Comparison of ENCODE assay signal across 22 cellular contexts in genomic region chr5:180644825-180645608, GRCh38. TPM values are rescaled to one million over a fixed set of nuclear protein-coding genes. Genes with fewer than 3 reads are reported as not detected.
A peak's percentile ranks its signal among the peaks of the same experiment; 100 is the strongest.
DNase-seq lines count a peak whose midpoint lies in the region; ATAC-seq and TF ChIP-seq lines count a peak whose summit lies in the region.
"Had no signal": no experiment of that assay in that cellular context is flagged by ENCODE, and none has a peak within 500 bp of the region (broad histone marks: within the 10 kb centered on the region; RNA-seq: fewer than 3 reads in every experiment).

No MANE protein-coding gene starts in this region.

- DNase-seq in GM13977 (ENCODE audit: low spot score) = peak; percentile 21
- peak; percentile 69 for DNase-seq in coronary artery (ENCODE audit: low spot score)
- peak; percentile 3 for DNase-seq in hepatocyte (ENCODE audit: low spot score)
- peak; percentile 42 for DNase-seq in sciatic nerve (ENCODE audit: low spot score)
- no peak for DNase-seq in MV-4-11 (lab: John Stamatoyannopoulos, UW)
- no peak for DNase-seq in GM19238 (ENCODE audit: insufficient read length, low spot score)
- DNase-seq in neural progenitor cell (ENCODE audit: low spot score) = no peak
- DNase-seq: activated CD4-positive, alpha-beta T cell treated with anti-CD3 and anti-CD28 coated beads for 1 hour; activated CD8-positive, alpha-beta memory T cell treated with anti-CD3 and anti-CD28 coated beads, Interleukin-2, amount 50 U/mL, for 4 hours; brain microvascular endothelial cell; effector CD4-positive, alpha-beta T cell; Karpas-422; NCI-H2171 treated with DMSO at 0.1 percent for 48 hours; NK-92 treated with Interleukin-12 subunit alpha and Interleukin-12 subunit beta, amount 100 ng/mL, for 24 hours; SHP77; T-helper 17 cell had no signal

- H3K79me2 ChIP-seq in hepatocyte = no peaks in the 10 kb centered on the region
- no peaks in the 10 kb centered on the region for H3K79me2 ChIP-seq in neural progenitor cell (ENCODE audit: low read depth)

- intact Hi-C loops in sciatic nerve (cut with DNase I) = no loop called here

- H3F3A ChIP-seq in neural progenitor cell (ENCODE audit: low read depth) = no peaks in the 10 kb centered on the region

- H3K27me3 Mint-ChIP-seq in neural progenitor cell (ENCODE audit: insufficient read depth, low read depth) = peaks cover 35% of the 10 kb centered on the region

- H3K27ac ChIP-seq in coronary artery = peak overlapping the region in 1 of 2 donors; percentile 22
- no peak overlapping the region for H3K27ac ChIP-seq in hepatocyte
- H3K27ac ChIP-seq in neural progenitor cell = no peak overlapping the region
- H3K27ac ChIP-seq: brain microvascular endothelial cell had no signal

- no peak overlapping the region for H3K9ac ChIP-seq in neural progenitor cell

- no peak overlapping the region for H3K4me3 ChIP-seq in coronary artery
- H3K4me3 ChIP-seq in hepatocyte = no peak overlapping the region
- no peak overlapping the region for H3K4me3 ChIP-seq in neural progenitor cell
- H3K4me3 ChIP-seq: GM23338 had no signal

- in situ Hi-C loops in GM13977 (cut with MboI; ENCODE audit: low pct_unique_long_range_greater_than_20kb, low sequenced_read_pairs, unreplicated experiment) = no loop called here

- H3K4me2 ChIP-seq in hepatocyte = no peak overlapping the region
- no peak overlapping the region for H3K4me2 ChIP-seq in neural progenitor cell
- H3K4me2 ChIP-seq: GM23338 had no signal

- H3K9me3 ChIP-seq in hepatocyte (ENCODE audit: low read depth) (no peaks in the 10 kb centered on the region), neural progenitor cell (ENCODE audit: low read depth) (no peaks in the 10 kb centered on the region)

- WGBS in hepatocyte (ENCODE audit: low lambda C conversion rate, missing lambda C conversion rate) = 93% methylated on average over 32 of the region's 32 CpGs

- H2AFZ ChIP-seq in hepatocyte (no peak overlapping the region), neural progenitor cell (replicated peaks) (no peak overlapping the region)
- H2AFZ ChIP-seq: GM23338 had no signal

- no peaks in the 10 kb centered on the region for H3K9me3 Mint-ChIP-seq in neural progenitor cell
- H3K9me3 Mint-ChIP-seq: activated naive CD4-positive, alpha-beta T cell treated with anti-CD3 and anti-CD28 coated beads, Interleukin-2, amount 50 U/mL, for 24 hours; CD8-positive, alpha-beta memory T cell; GM23338; stimulated activated naive CD8-positive, alpha-beta T cell treated with anti-CD3 and anti-CD28 coated beads, Interleukin-15, amount 100 ng/mL, for 72 hours had no signal

- H3K4me1 Mint-ChIP-seq in neural progenitor cell = peaks cover 25% of the 10 kb centered on the region

- no peak for TF ChIP-seq CTCF in GM13977 (IDR thresholded peaks at IDR 0.05; ENCODE audit: extremely low read depth, insufficient read depth, missing control alignments)
- no peak for TF ChIP-seq CTCF in coronary artery (IDR thresholded peaks at IDR 0.05)
- TF ChIP-seq CTCF in hepatocyte (IDR thresholded peaks at IDR 0.05; ENCODE audit: poor library complexity) = no peak
- no peak for TF ChIP-seq CTCF in neural progenitor cell (IDR thresholded peaks at IDR 0.05)

- no peaks in the 10 kb centered on the region for H4K20me1 ChIP-seq in hepatocyte (ENCODE audit: insufficient read depth, poor library complexity, severe bottlenecking)
- H4K20me1 ChIP-seq in neural progenitor cell (ENCODE audit: low read depth) = peaks cover 10% of the 10 kb centered on the region

- no peak overlapping the region for H3K27ac Mint-ChIP-seq in neural progenitor cell
- H3K27ac Mint-ChIP-seq: activated naive CD4-positive, alpha-beta T cell treated with anti-CD3 and anti-CD28 coated beads, Interleukin-2, amount 50 U/mL, for 24 hours; GM23338; naive thymus-derived CD4-positive, alpha-beta T cell; stimulated activated naive CD8-positive, alpha-beta T cell treated with anti-CD3 and anti-CD28 coated beads, Interleukin-15, amount 100 ng/mL, for 72 hours; T-helper 17 cell had no signal

- no peaks in the 10 kb centered on the region for H3K36me3 Mint-ChIP-seq in neural progenitor cell
- H3K36me3 Mint-ChIP-seq: activated naive CD4-positive, alpha-beta T cell treated with anti-CD3 and anti-CD28 coated beads, Interleukin-2, amount 50 U/mL, for 24 hours had no signal

- H3K9me2 ChIP-seq in hepatocyte (replicated peaks; ENCODE audit: insufficient read depth) = no peaks in the 10 kb centered on the region

- H3K4me1 ChIP-seq in hepatocyte (ENCODE audit: insufficient read depth) (peaks cover 2% of the 10 kb centered on the region), neural progenitor cell (peaks cover 4% of the 10 kb centered on the region)

- H3K4me3 Mint-ChIP-seq in neural progenitor cell = no peak overlapping the region
- H3K4me3 Mint-ChIP-seq: GM23338; stimulated activated naive CD8-positive, alpha-beta T cell treated with anti-CD3 and anti-CD28 coated beads, Interleukin-15, amount 100 ng/mL, for 72 hours; T-helper 17 cell had no signal

- ATAC-seq in sciatic nerve (no peak), HG03342 (IDR thresholded peaks at IDR 0.05; ENCODE audit: unreplicated experiment) (no peak)
- ATAC-seq: GM23338; naive thymus-derived CD4-positive, alpha-beta T cell; stimulated activated naive CD8-positive, alpha-beta T cell treated with anti-CD3 and anti-CD28 coated beads, Interleukin-15, amount 100 ng/mL, for 72 hours; T-helper 17 cell had no signal

- no peaks in the 10 kb centered on the region for H3K36me3 ChIP-seq in hepatocyte (replicated peaks; ENCODE audit: insufficient read depth, low read depth)
- no peaks in the 10 kb centered on the region for H3K36me3 ChIP-seq in neural progenitor cell
- H3K36me3 ChIP-seq: brain microvascular endothelial cell had no signal

- H3K27me3 ChIP-seq in hepatocyte (peaks cover 43% of the 10 kb centered on the region), neural progenitor cell (peaks cover 44% of the 10 kb centered on the region)

RNA-seq across cellular contexts. Expression of gene FLT4, which starts 4.4 kb away (rescaled TPM):
- total RNA-seq in hepatocyte (0.90 and 2.2 TPM in 2 replicates), sciatic nerve (11.7 TPM), neural progenitor cell (ENCODE audit: low replicate concordance) (2.3 and 13.9 TPM in 2 replicates)
- polyA plus RNA-seq in hepatocyte = 0.83 and 1.3 TPM in 2 replicates

RNA-seq across cellular contexts. Expression of gene SCGB3A1, which starts 53.7 kb away (rescaled TPM):
- total RNA-seq in hepatocyte (not detected in 2 replicates), sciatic nerve (not detected), neural progenitor cell (ENCODE audit: low replicate concordance) (not detected in 2 replicates)
- not detected in 2 replicates for polyA plus RNA-seq in hepatocyte
- total RNA-seq: GM23338 had no signal
- polyA plus RNA-seq: GM23338; naive thymus-derived CD4-positive, alpha-beta T cell had no signal

Comparison
In these comparisons a context has a peak if more than half of its experiments do, and no peak if none do; other contexts are left out.
1. DNase-seq: peak in GM13977 (single experiment), coronary artery (single experiment), hepatocyte (single experiment) and sciatic nerve (single experiment); none in MV-4-11 (single experiment), GM19238 (single experiment) and neural progenitor cell (single experiment).